In the genomic region with DNA sequence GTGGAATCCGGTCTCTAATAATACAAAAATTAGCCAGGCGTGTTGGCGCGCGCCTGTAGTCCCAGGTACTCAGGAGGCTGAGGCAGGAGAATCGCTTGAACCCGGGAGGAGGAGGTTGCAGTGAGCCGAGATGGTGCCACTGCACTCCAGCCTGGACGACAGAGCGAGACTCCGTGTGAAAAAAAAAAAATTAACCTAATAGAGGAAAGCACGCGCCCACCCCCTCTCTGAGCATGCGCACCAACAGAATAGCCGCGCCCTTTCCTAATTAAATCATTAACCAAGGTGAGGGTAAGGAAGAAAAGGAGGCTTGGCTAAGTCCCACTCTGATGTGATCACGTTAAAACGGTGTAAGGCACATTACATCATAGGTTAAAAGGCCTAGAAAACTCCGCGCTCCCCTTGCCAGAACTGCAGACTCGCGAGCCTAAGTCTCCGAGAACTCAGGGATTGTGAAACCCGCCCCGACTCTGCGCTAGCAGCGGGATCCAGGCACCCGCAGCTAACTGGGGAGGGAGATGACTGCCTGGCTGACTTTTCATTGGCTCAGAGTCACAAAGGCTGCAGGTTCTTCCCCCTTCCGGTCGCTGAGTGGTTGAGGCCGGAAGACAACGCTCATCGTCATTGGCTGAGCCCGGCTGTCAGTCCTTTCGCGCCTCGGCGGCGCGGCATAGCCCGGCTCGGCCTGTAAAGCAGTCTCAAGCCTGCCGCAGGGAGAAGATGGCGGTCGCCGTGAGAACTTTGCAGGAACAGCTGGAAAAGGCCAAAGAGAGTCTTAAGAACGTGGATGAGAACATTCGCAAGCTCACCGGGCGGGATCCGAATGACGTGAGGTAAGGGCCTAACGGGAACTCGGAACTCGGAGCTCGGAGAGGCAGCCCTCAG, we compare ENCODE assay signal across 8 cellular contexts. TPM values are rescaled to one million over a fixed set of nuclear protein-coding genes. Genes with fewer than 3 reads are reported as not detected.
DNase-seq lines count a peak whose midpoint lies in the region; ATAC-seq and TF ChIP-seq lines count a peak whose summit lies in the region.

Gene PNN (plus strand): TSS at position 695 of the 885 bp plus-strand sequence. CDS start 26 bp downstream, at position 721.

- DNase-seq in AG10803 (ENCODE audit: low read depth) (peak; percentile 100), NCI-H460 (ENCODE audit: extremely low read depth, low read depth) (peak; percentile 99), cerebellar nuclear complex (lab: John Stamatoyannopoulos, UW) (peak; percentile 74 to 95), islet precursor cell (peak; percentile 100)
- DNase-seq in activated CD4-positive, CD25-positive, alpha-beta regulatory T cell treated with anti-CD3 and anti-CD28 coated beads, Interleukin-2, amount 50 U/mL, for 72 hours, result peak; percentile 89
- peak; percentile 92 to 97 (median 93) for DNase-seq in stimulated activated CD4-positive, alpha-beta T cell treated with anti-CD3 and anti-CD28 coated beads, Interleukin-12 subunit alpha, Interleukin-12 subunit beta, amount 100 ng/mL, for 48 hours (ENCODE audit: low read depth in 2 of 3, low spot score in 1 of 3)

- TF ChIP-seq CTCF in AG10803 (conservative IDR thresholded peaks at IDR 0.05; ENCODE audit: low read length), result no peak

- peak; percentile 86 for ATAC-seq in GM19043 (IDR thresholded peaks at IDR 0.05; ENCODE audit: low read depth, unreplicated experiment)
- ATAC-seq in HG03378 (IDR thresholded peaks at IDR 0.05; ENCODE audit: unreplicated experiment), result peak; percentile 93

- H3K4me3 ChIP-seq in AG10803 (ENCODE audit: low read length), result peak within 1 kb of the TSS; percentile 89

RNA-seq across cellular contexts. Expression of gene PNN, which starts in this region (rescaled TPM):
- 32.5 and 48.9 TPM in 2 replicates for total RNA-seq in NCI-H460 (2014; rRNA removed; shearing (Covaris generic))
- polyA plus RNA-seq in NCI-H460 (2014; cell fraction: nucleus; rRNA removed), result 89.3 and 94.1 TPM in 2 replicates

Comparison
In these comparisons a context has a peak if more than half of its experiments do, and no peak if none do; other contexts are left out.
1. Peak in every context shown above with its lines: DNase-seq, ATAC-seq and H3K4me3 ChIP-seq.